Comparison of ENCODE assay signal across 8 cellular contexts in genomic region chr12:7019043-7019569, GRCh38. TPM values are rescaled to one million over a fixed set of nuclear protein-coding genes. Genes with fewer than 3 reads are reported as not detected.
DNase-seq lines count a peak whose midpoint lies in the region; ATAC-seq, FAIRE-seq and TF ChIP-seq lines count a peak whose summit lies in the region.

No MANE protein-coding gene starts in this region.

- H3K36me3 ChIP-seq in NT2/D1 (ENCODE audit: insufficient read depth, insufficient read length, low read length) (peaks cover 8% of the 10 kb centered on the region), endothelial cell of umbilical vein (ENCODE audit: control insufficient read depth in 2 of 2, extremely low read depth in 1 of 2, insufficient read depth in 2 of 2, low read length in 2 of 2) (no peaks in the 10 kb centered on the region), rectal smooth muscle tissue (ENCODE audit: control insufficient read depth, insufficient read depth, low read length) (no peaks in the 10 kb centered on the region)

- no peak for TF ChIP-seq CTCF in endothelial cell of umbilical vein (IDR thresholded peaks at IDR 0.05; ENCODE audit: extremely low read depth in 1 of 2, insufficient read depth in 1 of 2, low read depth in 1 of 2, low read length in 2 of 2)

- H3K4me2 ChIP-seq in endothelial cell of umbilical vein (ENCODE audit: insufficient read depth, low read length), result peak overlapping the region; percentile 92

- no peak for DNase-seq in GM19239 (ENCODE audit: insufficient read length, low spot score)
- DNase-seq in NT2/D1 (ENCODE audit: low read depth, low spot score), result no peak
- DNase-seq in endothelial cell of umbilical vein (ENCODE audit: low read depth, low spot score), result no peak
- DNase-seq in DMS114 treated with DMSO at 0.1 percent for 48 hours (lab: John Stamatoyannopoulos, UW; ENCODE audit: unreplicated experiment), result no peak
- DNase-seq in head of caudate nucleus, result no peak

- H3K4me3 ChIP-seq in NT2/D1 (ENCODE audit: insufficient read length, low read depth) (peak overlapping the region; percentile 94), endothelial cell of umbilical vein (replicated peaks in 1 of 3; ENCODE audit: insufficient read depth in 1 of 3, low read depth in 1 of 3, low read length in 3 of 3) (peak overlapping the region; percentile 79 to 98 (median 97)), rectal smooth muscle tissue (ENCODE audit: low read length) (peak overlapping the region; percentile 57)

- peaks cover 8% of the 10 kb centered on the region for H3K4me1 ChIP-seq in NT2/D1 (ENCODE audit: insufficient read depth, insufficient read length)
- peaks cover 10% of the 10 kb centered on the region for H3K4me1 ChIP-seq in endothelial cell of umbilical vein (ENCODE audit: control insufficient read depth, extremely low read depth, insufficient read depth, low read length)
- peaks cover 12% of the 10 kb centered on the region for H3K4me1 ChIP-seq in rectal smooth muscle tissue (ENCODE audit: control insufficient read depth, insufficient read depth, low read length)

- H3K9me1 ChIP-seq in endothelial cell of umbilical vein (replicated peaks; ENCODE audit: control insufficient read depth, extremely low read depth, insufficient read depth, low read length), result no peaks in the 10 kb centered on the region

- CTCF ChIA-PET in endothelial cell of umbilical vein (lab: Charles Lee), result interaction anchor here (0.9 to 1.2 kb wide), 6 partner anchors 8 to 94 kb away, joined by 3 to 6 read pairs (median 3); no protein-coding TSS in a partner anchor

- H3K9me3 ChIP-seq in NT2/D1 (ENCODE audit: insufficient read depth, low read length), result no peaks in the 10 kb centered on the region
- no peaks in the 10 kb centered on the region for H3K9me3 ChIP-seq in endothelial cell of umbilical vein (replicated peaks; ENCODE audit: control insufficient read depth, insufficient read depth, low read length)

- dilution Hi-C loops in endothelial cell of umbilical vein (cut with MboI; ENCODE audit: extremely low pct_ligation_motif_present, low sequenced_read_pairs), result no loop called here

- no peaks in the 10 kb centered on the region for H4K20me1 ChIP-seq in endothelial cell of umbilical vein (replicated peaks; ENCODE audit: control insufficient read depth, extremely low read depth, insufficient read depth, low read length)

- peak; percentile 11 for FAIRE-seq in GM19239 (lab: Jason Lieb, UNC)
- peak; percentile 4 for FAIRE-seq in endothelial cell of umbilical vein (lab: Jason Lieb, UNC)

- POLR2A ChIA-PET in endothelial cell of umbilical vein (lab: Charles Lee), result interaction anchor here (1.0 kb wide), 1 partner anchor 75 kb away, joined by 3 read pairs; the partner anchor contains the start of genes C12orf57 and RNU7-1

- TF ChIP-seq POLR2A in endothelial cell of umbilical vein (IDR thresholded peaks at IDR 0.05; ENCODE audit: low read depth, low read length), result no peak

- peak overlapping the region; percentile 21 for H3K27ac ChIP-seq in endothelial cell of umbilical vein (ENCODE audit: insufficient read depth, low read depth, low read length)
- H3K27ac ChIP-seq in rectal smooth muscle tissue (ENCODE audit: low read depth, low read length), result peak overlapping the region; percentile 93

- no peaks in the 10 kb centered on the region for H3K79me2 ChIP-seq in endothelial cell of umbilical vein (ENCODE audit: control insufficient read depth, insufficient read depth, low read length)

- H3K9ac ChIP-seq in NT2/D1 (ENCODE audit: insufficient read length, low read depth), result peak overlapping the region; percentile 9
- peak overlapping the region; percentile 74 for H3K9ac ChIP-seq in endothelial cell of umbilical vein (replicated peaks; ENCODE audit: extremely low read depth, insufficient read depth, low read length)
- no peak overlapping the region for H3K9ac ChIP-seq in rectal smooth muscle tissue (ENCODE audit: low read length)

- BruUV-seq in endothelial cell of umbilical vein (replicated peaks; lab: Mats Ljungman, UMichigan), result no TSS peak

- H3K27me3 ChIP-seq in NT2/D1 (ENCODE audit: insufficient read depth, insufficient read length) (no peaks in the 10 kb centered on the region), endothelial cell of umbilical vein (ENCODE audit: control insufficient read depth in 2 of 2, insufficient read depth in 2 of 2, low read length in 2 of 2) (no peaks in the 10 kb centered on the region), rectal smooth muscle tissue (ENCODE audit: control insufficient read depth, insufficient read depth, low read length) (no peaks in the 10 kb centered on the region)

- H2AFZ ChIP-seq in endothelial cell of umbilical vein (ENCODE audit: low read depth, low read length), result peak overlapping the region; percentile 100

- ATAC-seq in HG02623 (IDR thresholded peaks at IDR 0.05; ENCODE audit: unreplicated experiment) (no peak), HG03039 (IDR thresholded peaks at IDR 0.05; ENCODE audit: unreplicated experiment) (no peak)

- intact Hi-C loops in endothelial cell of umbilical vein (cut with micrococcal nuclease), result loop anchor here (2.0 kb wide), 4 partner anchors 24 to 170 kb away; partner anchors contain the start of genes C12orf57, C1RL and PEX5
- intact Hi-C loops in head of caudate nucleus (cut with DNase I), result loop anchor here (5.0 to 10.0 kb wide), 2 partner anchors 47 to 76 kb away; partner anchors contain the start of genes C1R, EMG1 and PHB2

TF ChIP-seq in endothelial cell of umbilical vein, 7 proteins besides CTCF, POLR2A, EP300 and RAD21:
- TF ChIP-seq GATA2 (IDR thresholded peaks at IDR 0.05; ENCODE audit: insufficient read depth, insufficient read length, low read depth, low read length), result no peak
- TF ChIP-seq FOS (IDR thresholded peaks at IDR 0.05; ENCODE audit: borderline replicate concordance, insufficient read depth, low read length), result no peak
- no peak for TF ChIP-seq MYC (IDR thresholded peaks at IDR 0.05; ENCODE audit: low read depth, low read length)
- no peak for TF ChIP-seq MAX (IDR thresholded peaks at IDR 0.05; ENCODE audit: insufficient read depth, insufficient read length)
- no peak for TF ChIP-seq JUN (IDR thresholded peaks at IDR 0.05; ENCODE audit: borderline replicate concordance, insufficient read depth, insufficient read length, low read depth)
- no peak for TF ChIP-seq POLR2AphosphoS5 (IDR thresholded peaks at IDR 0.05; ENCODE audit: insufficient read depth, low read depth, low read length)
- no peak for TF ChIP-seq EZH2 (IDR thresholded peaks at IDR 0.05; ENCODE audit: borderline replicate concordance, low read depth, low read length, severe bottlenecking)
TF ChIP-seq in endothelial cell of umbilical vein: peak in this region for 0.

RNA-seq across cellular contexts. Expression of gene LPCAT3, which starts 0.8 kb away (rescaled TPM):
- 29.3 and 29.5 TPM in 2 replicates for total RNA-seq in endothelial cell of umbilical vein
- 36.0 and 37.1 TPM in 2 replicates for polyA plus RNA-seq in endothelial cell of umbilical vein
- polyA plus RNA-seq in endothelial cell of umbilical vein (2011; cell fraction: cytosol; rRNA removed), result 26.7 and 28.1 TPM in 2 replicates
- 38.6 and 44.9 TPM in 2 replicates for polyA plus RNA-seq in endothelial cell of umbilical vein (2011; cell fraction: nucleus; rRNA removed)
- 24.6 and 27.9 TPM in 2 replicates for polyA plus RNA-seq in endothelial cell of umbilical vein (2012)
- polyA minus RNA-seq in endothelial cell of umbilical vein, result 42.7 and 48.0 TPM in 2 replicates
- 32.2 TPM for polyA minus RNA-seq in endothelial cell of umbilical vein (2011; cell fraction: cytosol; rRNA and poly(A)+ RNA removed)
- 22.0 and 28.3 TPM in 2 replicates for polyA minus RNA-seq in endothelial cell of umbilical vein (2011; cell fraction: nucleus; rRNA and poly(A)+ RNA removed)

RNA-seq across cellular contexts. Expression of gene C1S, which starts 41.4 kb away (rescaled TPM):
- 0.38 and 0.83 TPM in 2 replicates for total RNA-seq in endothelial cell of umbilical vein
- 0.16 and 0.32 TPM in 2 replicates for polyA plus RNA-seq in endothelial cell of umbilical vein
- polyA plus RNA-seq in endothelial cell of umbilical vein (2011; cell fraction: cytosol; rRNA removed), result 0.09 and 0.21 TPM in 2 replicates
- polyA plus RNA-seq in endothelial cell of umbilical vein (2011; cell fraction: nucleus; rRNA removed), result 2.5 and 2.8 TPM in 2 replicates
- 0.63 and 0.98 TPM in 2 replicates for polyA plus RNA-seq in endothelial cell of umbilical vein (2012)
- polyA minus RNA-seq in endothelial cell of umbilical vein, result 0.55 and 1.3 TPM in 2 replicates
- 2.6 TPM for polyA minus RNA-seq in endothelial cell of umbilical vein (2011; cell fraction: cytosol; rRNA and poly(A)+ RNA removed)
- polyA minus RNA-seq in endothelial cell of umbilical vein (2011; cell fraction: nucleus; rRNA and poly(A)+ RNA removed), result 0.58 and 1.4 TPM in 2 replicates

RNA-seq across cellular contexts. Expression of gene EMG1, which starts 48.4 kb away (rescaled TPM):
- 54.7 and 56.6 TPM in 2 replicates for total RNA-seq in endothelial cell of umbilical vein
- polyA plus RNA-seq in endothelial cell of umbilical vein, result 32.7 and 57.7 TPM in 2 replicates
- polyA plus RNA-seq in endothelial cell of umbilical vein (2011; cell fraction: cytosol; rRNA removed), result 47.5 and 57.5 TPM in 2 replicates
- polyA plus RNA-seq in endothelial cell of umbilical vein (2011; cell fraction: nucleus; rRNA removed), result 31.5 and 55.2 TPM in 2 replicates
- polyA plus RNA-seq in endothelial cell of umbilical vein (2012), result 62.5 and 99.6 TPM in 2 replicates
- 27.0 and 29.6 TPM in 2 replicates for polyA minus RNA-seq in endothelial cell of umbilical vein
- polyA minus RNA-seq in endothelial cell of umbilical vein (2011; cell fraction: cytosol; rRNA and poly(A)+ RNA removed), result 34.5 TPM
- polyA minus RNA-seq in endothelial cell of umbilical vein (2011; cell fraction: nucleus; rRNA and poly(A)+ RNA removed), result 14.6 and 20.9 TPM in 2 replicates

RNA-seq across cellular contexts. Expression of gene PHB2, which starts 48.6 kb away (rescaled TPM):
- 231 and 244 TPM in 2 replicates for total RNA-seq in endothelial cell of umbilical vein
- 390 and 409 TPM in 2 replicates for polyA plus RNA-seq in endothelial cell of umbilical vein
- polyA plus RNA-seq in endothelial cell of umbilical vein (2011; cell fraction: cytosol; rRNA removed), result 430 and 447 TPM in 2 replicates
- polyA plus RNA-seq in endothelial cell of umbilical vein (2011; cell fraction: nucleus; rRNA removed), result 271 and 280 TPM in 2 replicates
- polyA plus RNA-seq in endothelial cell of umbilical vein (2012), result 246 and 260 TPM in 2 replicates
- polyA minus RNA-seq in endothelial cell of umbilical vein, result 176 and 178 TPM in 2 replicates
- 134 TPM for polyA minus RNA-seq in endothelial cell of umbilical vein (2011; cell fraction: cytosol; rRNA and poly(A)+ RNA removed)
- polyA minus RNA-seq in endothelial cell of umbilical vein (2011; cell fraction: nucleus; rRNA and poly(A)+ RNA removed), result 66.9 and 67.4 TPM in 2 replicates
